ENCODE assay signal across 9 cellular contexts in the genomic region with DNA sequence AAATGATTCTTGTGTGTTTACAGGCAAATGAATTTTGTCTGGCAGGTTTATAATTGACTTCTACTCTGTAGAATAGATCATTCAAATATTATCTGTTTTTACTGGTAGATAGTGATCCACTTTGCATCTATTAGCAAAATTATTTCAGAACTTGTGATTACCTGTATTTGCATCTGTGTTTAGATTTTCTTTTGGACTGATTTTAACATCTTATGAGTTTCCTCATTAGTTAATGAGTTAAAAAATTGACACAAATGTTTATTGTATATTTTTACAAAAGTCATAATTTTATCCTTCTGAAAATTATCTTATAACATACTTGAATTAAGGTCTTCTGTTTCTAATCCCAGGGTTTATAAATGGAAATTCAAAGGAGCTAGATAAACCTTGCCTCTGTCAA.
"Had no signal": no experiment of that assay in that cellular context is flagged by ENCODE, and none has a peak within 500 bp of the region (broad histone marks: within the 10 kb centered on the region; RNA-seq: fewer than 3 reads in every experiment).

No MANE protein-coding gene starts in this region.

- ATAC-seq: GM23338, HCT116, K562 had no signal

- FAIRE-seq: H1, HTR-8/SVneo, K562 had no signal

- DNase-seq: H7, IMR-90, Kasumi-1, KG1 had no signal
